Comparison of ENCODE assay signal across 30 cellular contexts in the genomic region with DNA sequence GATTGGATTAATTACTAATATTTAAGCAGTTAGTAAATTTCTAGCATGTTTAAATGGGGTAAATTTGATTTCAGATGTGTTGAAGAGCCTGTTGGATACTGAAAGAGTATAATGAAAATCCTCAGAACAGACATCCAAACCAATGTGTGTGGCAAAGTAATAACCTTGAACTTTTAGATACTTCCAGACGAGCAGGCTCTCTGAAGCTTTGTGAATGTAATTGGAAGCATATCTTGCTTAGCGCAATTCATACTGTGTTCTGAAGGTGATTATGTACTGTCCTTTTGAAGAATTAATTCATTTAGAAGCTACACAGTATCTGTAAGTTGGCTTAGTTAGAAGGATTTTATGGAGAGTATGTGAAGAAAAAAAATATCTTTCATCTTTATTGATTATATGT.
"Had no signal": no experiment of that assay in that cellular context is flagged by ENCODE, and none has a peak within 500 bp of the region (broad histone marks: within the 10 kb centered on the region; RNA-seq: fewer than 3 reads in every experiment).

No MANE protein-coding gene starts in this region.

- H3K27me3 ChIP-seq: ascending aorta, breast epithelium, cardiac muscle cell, colonic mucosa had no signal

- ATAC-seq: activated CD4-positive, CD25-positive, alpha-beta regulatory T cell treated with anti-CD3 and anti-CD28 coated beads, Interleukin-2, amount 50 U/mL, for 24 hours; activated CD8-positive, alpha-beta T cell treated with anti-CD3 and anti-CD28 coated beads for 36 hours; activated T-cell treated with anti-CD3 and anti-CD28 coated beads, Interleukin-2, amount 50 U/mL, for 4 hours; activated T-helper 17 cell treated with anti-CD3 and anti-CD28 coated beads, Interleukin-2, amount 50 U/mL, for 72 hours; esophagus mucosa; T-helper 17 cell had no signal

- DNase-seq: activated B cell treated with CpG ODN at 0.5 μM for 24 hours; activated CD4-positive, alpha-beta T cell treated with anti-CD3 and anti-CD28 coated beads for 48 hours; activated CD4-positive, alpha-beta T cell treated with anti-CD3 and anti-CD28 coated beads, Interleukin-2, amount 50 U/mL, for 1 hour; activated CD4-positive, alpha-beta T cell treated with anti-CD3 and anti-CD28 coated beads, Interleukin-2, amount 50 U/mL, for 48 hours; activated CD8-positive, alpha-beta memory T cell treated with anti-CD3 and anti-CD28 coated beads for 24 hours; activated CD8-positive, alpha-beta T cell treated with anti-CD3 and anti-CD28 coated beads for 36 hours; activated effector memory CD4-positive, alpha-beta T cell treated with Interleukin-2 at 50 U/mL for 16 hours; activated gamma-delta T cell treated with Interleukin-2 at 50 U/mL for 16 hours; activated naive CD4-positive, alpha-beta T cell treated with anti-CD3 and anti-CD28 coated beads, Interleukin-2, amount 50 U/mL, for 16 hours; activated naive CD4-positive, alpha-beta T cell treated with Interleukin-2 at 50 U/mL for 16 hours; activated naive CD8-positive, alpha-beta T cell treated with anti-CD3 and anti-CD28 coated beads, Interleukin-2, amount 10 ng/mL, durations not matched to agents 7 days and 5 days; activated T-cell treated with anti-CD3 and anti-CD28 coated beads, Interleukin-2, amount 50 U/mL, for 4 hours; central memory CD4-positive, alpha-beta T cell; cerebellar nuclear complex; colonic mucosa; effector CD8-positive, alpha-beta T cell; foreskin fibroblast; head of caudate nucleus; T-helper 1 cell; T-helper 17 cell; T1000; WERI-Rb-1 had no signal

- H3K27ac Mint-ChIP-seq: activated B cell treated with CpG ODN at 0.5 μM for 24 hours; activated CD8-positive, alpha-beta T cell treated with anti-CD3 and anti-CD28 coated beads for 36 hours; activated naive CD8-positive, alpha-beta T cell treated with anti-CD3 and anti-CD28 coated beads, Interleukin-2, amount 10 ng/mL, durations not matched to agents 7 days and 5 days; activated T-helper 17 cell treated with anti-CD3 and anti-CD28 coated beads, Interleukin-2, amount 50 U/mL, for 72 hours; brain; T-helper 17 cell; T-helper 2 cell treated with Interferon-gamma antibody and Interleukin-4, amounts not matched to agents 5 μg/mL and 100 μg/mL, for 36 hours had no signal

- H3K27ac ChIP-seq: ascending aorta, breast epithelium, cardiac muscle cell, colonic mucosa, WERI-Rb-1 had no signal

- H3K4me3 ChIP-seq: ascending aorta, breast epithelium, cardiac muscle cell, colonic mucosa had no signal

- H3K9me3 Mint-ChIP-seq: activated T-cell treated with anti-CD3 and anti-CD28 coated beads, Interleukin-2, amount 50 U/mL, for 4 hours; activated T-helper 17 cell treated with anti-CD3 and anti-CD28 coated beads, Interleukin-2, amount 50 U/mL, for 72 hours had no signal

- H3K27me3 Mint-ChIP-seq: activated B cell treated with CpG ODN at 0.5 μM for 24 hours; activated CD8-positive, alpha-beta T cell treated with anti-CD3 and anti-CD28 coated beads for 36 hours; activated naive CD8-positive, alpha-beta T cell treated with anti-CD3 and anti-CD28 coated beads, Interleukin-2, amount 10 ng/mL, durations not matched to agents 7 days and 5 days; activated T-helper 17 cell treated with anti-CD3 and anti-CD28 coated beads, Interleukin-2, amount 50 U/mL, for 72 hours; brain; T-helper 17 cell had no signal

- H3K4me1 Mint-ChIP-seq: activated B cell treated with CpG ODN at 0.5 μM for 24 hours, brain had no signal

- H3K36me3 ChIP-seq: breast epithelium, colonic mucosa had no signal

- H3K9me3 ChIP-seq: ascending aorta, breast epithelium, colonic mucosa had no signal

- H3K4me1 ChIP-seq: ascending aorta, breast epithelium, colonic mucosa had no signal

- H3K4me3 Mint-ChIP-seq: activated B cell treated with CpG ODN at 0.5 μM for 24 hours; activated CD8-positive, alpha-beta T cell treated with anti-CD3 and anti-CD28 coated beads for 36 hours; activated naive CD8-positive, alpha-beta T cell treated with anti-CD3 and anti-CD28 coated beads, Interleukin-2, amount 10 ng/mL, durations not matched to agents 7 days and 5 days; activated T-cell treated with anti-CD3 and anti-CD28 coated beads, Interleukin-2, amount 50 U/mL, for 4 hours; activated T-helper 17 cell treated with anti-CD3 and anti-CD28 coated beads, Interleukin-2, amount 50 U/mL, for 72 hours; brain; T-helper 17 cell; T-helper 2 cell treated with Interferon-gamma antibody and Interleukin-4, amounts not matched to agents 5 μg/mL and 100 μg/mL, for 36 hours had no signal
